In the genomic region with DNA sequence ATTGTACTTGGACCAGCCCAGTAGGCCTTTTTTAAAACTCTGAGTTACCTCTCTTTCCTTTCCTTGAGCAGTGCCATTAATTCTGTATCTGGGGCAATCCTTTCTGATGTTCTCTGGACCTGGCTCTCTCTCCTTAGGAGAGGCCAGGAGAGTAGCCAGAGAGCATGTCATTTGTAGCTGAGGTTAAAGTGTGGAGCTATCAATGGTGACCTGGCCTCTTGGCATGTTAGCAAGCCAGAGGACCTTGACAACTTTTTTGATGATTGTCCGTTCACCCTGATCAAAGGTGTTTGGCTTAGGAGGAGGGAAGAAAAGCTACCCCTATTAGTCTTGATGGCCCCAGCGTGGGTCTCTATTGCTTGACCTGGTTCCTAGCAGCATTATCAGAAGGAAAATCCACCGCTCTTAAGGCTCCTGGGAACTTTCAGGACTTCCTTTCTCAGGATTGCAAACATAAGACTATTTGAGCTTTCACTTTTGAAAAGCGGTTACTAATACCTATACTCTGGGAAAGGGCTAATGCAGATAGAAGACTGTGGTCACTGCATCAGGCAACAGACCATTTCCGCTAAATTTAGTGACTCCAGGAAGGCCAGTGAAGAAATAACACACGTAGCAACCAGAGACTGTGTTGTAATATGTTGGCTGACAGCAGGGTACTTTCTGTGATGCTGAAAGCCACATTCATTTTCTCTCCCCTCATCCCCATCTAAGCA, we compare ENCODE assay signal across 2 cellular contexts.
TF ChIP-seq lines count a peak whose summit lies in the region.

No MANE protein-coding gene starts in this region.

TF ChIP-seq in SK-N-SH, 30 proteins besides CTCF, POLR2A, EP300 and RAD21 (continued from another document):
- no peak for TF ChIP-seq MXI1 (IDR thresholded peaks at IDR 0.05; ENCODE audit: low read depth, low read length)
- TF ChIP-seq ELF1 (IDR thresholded peaks at IDR 0.05) = no peak
- no peak for TF ChIP-seq EZH2phosphoT487 (IDR thresholded peaks at IDR 0.05; ENCODE audit: borderline replicate concordance, low read depth)
- no peak for TF ChIP-seq GATA2 (CRISPR knock-in tag; IDR thresholded peaks at IDR 0.05)
- no peak for TF ChIP-seq CHD2 (IDR thresholded peaks at IDR 0.05; ENCODE audit: low read length, partially characterized antibody)
- TF ChIP-seq, protein P1, sequence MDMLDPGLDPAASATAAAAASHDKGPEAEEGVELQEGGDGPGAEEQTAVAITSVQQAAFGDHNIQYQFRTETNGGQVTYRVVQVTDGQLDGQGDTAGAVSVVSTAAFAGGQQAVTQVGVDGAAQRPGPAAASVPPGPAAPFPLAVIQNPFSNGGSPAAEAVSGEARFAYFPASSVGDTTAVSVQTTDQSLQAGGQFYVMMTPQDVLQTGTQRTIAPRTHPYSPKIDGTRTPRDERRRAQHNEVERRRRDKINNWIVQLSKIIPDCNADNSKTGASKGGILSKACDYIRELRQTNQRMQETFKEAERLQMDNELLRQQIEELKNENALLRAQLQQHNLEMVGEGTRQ (IDR thresholded peaks at IDR 0.05; ENCODE audit: borderline replicate concordance, low read depth, low read length) = no peak
- TF ChIP-seq NRF1 (IDR thresholded peaks at IDR 0.05; ENCODE audit: low read depth, low read length) = no peak
- TF ChIP-seq, protein P2, sequence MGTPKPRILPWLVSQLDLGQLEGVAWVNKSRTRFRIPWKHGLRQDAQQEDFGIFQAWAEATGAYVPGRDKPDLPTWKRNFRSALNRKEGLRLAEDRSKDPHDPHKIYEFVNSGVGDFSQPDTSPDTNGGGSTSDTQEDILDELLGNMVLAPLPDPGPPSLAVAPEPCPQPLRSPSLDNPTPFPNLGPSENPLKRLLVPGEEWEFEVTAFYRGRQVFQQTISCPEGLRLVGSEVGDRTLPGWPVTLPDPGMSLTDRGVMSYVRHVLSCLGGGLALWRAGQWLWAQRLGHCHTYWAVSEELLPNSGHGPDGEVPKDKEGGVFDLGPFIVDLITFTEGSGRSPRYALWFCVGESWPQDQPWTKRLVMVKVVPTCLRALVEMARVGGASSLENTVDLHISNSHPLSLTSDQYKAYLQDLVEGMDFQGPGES (IDR thresholded peaks at IDR 0.05; ENCODE audit: low read depth, low read length) = no peak
- TF ChIP-seq GABPA (IDR thresholded peaks at IDR 0.05; ENCODE audit: low read depth) = no peak
- TF ChIP-seq, protein P3, sequence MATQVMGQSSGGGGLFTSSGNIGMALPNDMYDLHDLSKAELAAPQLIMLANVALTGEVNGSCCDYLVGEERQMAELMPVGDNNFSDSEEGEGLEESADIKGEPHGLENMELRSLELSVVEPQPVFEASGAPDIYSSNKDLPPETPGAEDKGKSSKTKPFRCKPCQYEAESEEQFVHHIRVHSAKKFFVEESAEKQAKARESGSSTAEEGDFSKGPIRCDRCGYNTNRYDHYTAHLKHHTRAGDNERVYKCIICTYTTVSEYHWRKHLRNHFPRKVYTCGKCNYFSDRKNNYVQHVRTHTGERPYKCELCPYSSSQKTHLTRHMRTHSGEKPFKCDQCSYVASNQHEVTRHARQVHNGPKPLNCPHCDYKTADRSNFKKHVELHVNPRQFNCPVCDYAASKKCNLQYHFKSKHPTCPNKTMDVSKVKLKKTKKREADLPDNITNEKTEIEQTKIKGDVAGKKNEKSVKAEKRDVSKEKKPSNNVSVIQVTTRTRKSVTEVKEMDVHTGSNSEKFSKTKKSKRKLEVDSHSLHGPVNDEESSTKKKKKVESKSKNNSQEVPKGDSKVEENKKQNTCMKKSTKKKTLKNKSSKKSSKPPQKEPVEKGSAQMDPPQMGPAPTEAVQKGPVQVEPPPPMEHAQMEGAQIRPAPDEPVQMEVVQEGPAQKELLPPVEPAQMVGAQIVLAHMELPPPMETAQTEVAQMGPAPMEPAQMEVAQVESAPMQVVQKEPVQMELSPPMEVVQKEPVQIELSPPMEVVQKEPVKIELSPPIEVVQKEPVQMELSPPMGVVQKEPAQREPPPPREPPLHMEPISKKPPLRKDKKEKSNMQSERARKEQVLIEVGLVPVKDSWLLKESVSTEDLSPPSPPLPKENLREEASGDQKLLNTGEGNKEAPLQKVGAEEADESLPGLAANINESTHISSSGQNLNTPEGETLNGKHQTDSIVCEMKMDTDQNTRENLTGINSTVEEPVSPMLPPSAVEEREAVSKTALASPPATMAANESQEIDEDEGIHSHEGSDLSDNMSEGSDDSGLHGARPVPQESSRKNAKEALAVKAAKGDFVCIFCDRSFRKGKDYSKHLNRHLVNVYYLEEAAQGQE (IDR thresholded peaks at IDR 0.05; ENCODE audit: low read depth, low read length) = no peak
- TF ChIP-seq SIN3A (IDR thresholded peaks at IDR 0.05; ENCODE audit: borderline replicate concordance, low read depth, low read length) = no peak

TF ChIP-seq in SK-N-SH treated with all-trans-retinoic acid at 6 μM for 48 hours, 23 proteins besides CTCF, POLR2A, EP300 and RAD21 (continued from another document):
- TF ChIP-seq, protein P4, sequence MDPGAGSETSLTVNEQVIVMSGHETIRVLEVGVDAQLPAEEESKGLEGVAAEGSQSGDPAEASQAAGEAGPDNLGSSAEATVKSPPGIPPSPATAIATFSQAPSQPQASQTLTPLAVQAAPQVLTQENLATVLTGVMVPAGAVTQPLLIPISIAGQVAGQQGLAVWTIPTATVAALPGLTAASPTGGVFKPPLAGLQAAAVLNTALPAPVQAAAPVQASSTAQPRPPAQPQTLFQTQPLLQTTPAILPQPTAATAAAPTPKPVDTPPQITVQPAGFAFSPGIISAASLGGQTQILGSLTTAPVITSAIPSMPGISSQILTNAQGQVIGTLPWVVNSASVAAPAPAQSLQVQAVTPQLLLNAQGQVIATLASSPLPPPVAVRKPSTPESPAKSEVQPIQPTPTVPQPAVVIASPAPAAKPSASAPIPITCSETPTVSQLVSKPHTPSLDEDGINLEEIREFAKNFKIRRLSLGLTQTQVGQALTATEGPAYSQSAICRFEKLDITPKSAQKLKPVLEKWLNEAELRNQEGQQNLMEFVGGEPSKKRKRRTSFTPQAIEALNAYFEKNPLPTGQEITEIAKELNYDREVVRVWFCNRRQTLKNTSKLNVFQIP (CRISPR knock-in tag; IDR thresholded peaks at IDR 0.05; ENCODE audit: borderline replicate concordance, low read depth) = no peak
- TF ChIP-seq, protein P5, sequence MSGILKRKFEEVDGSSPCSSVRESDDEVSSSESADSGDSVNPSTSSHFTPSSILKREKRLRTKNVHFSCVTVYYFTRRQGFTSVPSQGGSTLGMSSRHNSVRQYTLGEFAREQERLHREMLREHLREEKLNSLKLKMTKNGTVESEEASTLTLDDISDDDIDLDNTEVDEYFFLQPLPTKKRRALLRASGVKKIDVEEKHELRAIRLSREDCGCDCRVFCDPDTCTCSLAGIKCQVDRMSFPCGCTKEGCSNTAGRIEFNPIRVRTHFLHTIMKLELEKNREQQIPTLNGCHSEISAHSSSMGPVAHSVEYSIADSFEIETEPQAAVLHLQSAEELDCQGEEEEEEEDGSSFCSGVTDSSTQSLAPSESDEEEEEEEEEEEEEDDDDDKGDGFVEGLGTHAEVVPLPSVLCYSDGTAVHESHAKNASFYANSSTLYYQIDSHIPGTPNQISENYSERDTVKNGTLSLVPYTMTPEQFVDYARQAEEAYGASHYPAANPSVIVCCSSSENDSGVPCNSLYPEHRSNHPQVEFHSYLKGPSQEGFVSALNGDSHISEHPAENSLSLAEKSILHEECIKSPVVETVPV (CRISPR knock-in tag; IDR thresholded peaks at IDR 0.05) = no peak
- no peak for TF ChIP-seq OSR1 (CRISPR knock-in tag; IDR thresholded peaks at IDR 0.05)
